In the genomic region with DNA sequence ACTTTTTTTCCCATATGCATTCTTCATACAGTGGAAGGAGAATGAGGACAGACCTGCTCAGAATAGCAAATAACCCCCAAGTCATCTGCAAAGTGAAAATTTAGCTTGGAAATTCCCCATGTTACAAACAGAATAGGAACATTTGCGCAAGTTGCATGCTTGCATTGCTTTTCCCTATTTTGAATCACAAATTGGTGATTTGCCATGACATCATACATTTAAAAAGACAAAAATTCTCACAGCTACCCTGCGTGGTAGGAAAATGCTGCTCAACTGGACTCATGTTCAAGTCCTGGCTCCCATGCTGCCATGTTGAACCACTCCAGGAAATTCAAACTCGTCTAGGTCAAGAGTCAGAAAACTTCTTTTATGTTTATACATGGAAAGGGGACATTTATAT, we compare ENCODE assay signal across 28 cellular contexts.
"Had no signal": no experiment of that assay in that cellular context is flagged by ENCODE, and none has a peak within 500 bp of the region (broad histone marks: within the 10 kb centered on the region; RNA-seq: fewer than 3 reads in every experiment).

No MANE protein-coding gene starts in this region.

- DNase-seq: colonic mucosa; cortex of kidney; dermis blood vessel endothelial cell; dorsolateral prefrontal cortex; effector CD4-positive, alpha-beta T cell; effector CD8-positive, alpha-beta T cell; effector memory CD4-positive, alpha-beta T cell; effector memory CD8-positive, alpha-beta T cell; endodermal cell; erythroblast; esophagus squamous epithelium; foreskin fibroblast; foreskin keratinocyte; foreskin melanocyte; gastrocnemius medialis; glutamatergic neuron; head of caudate nucleus; heart left ventricle; heart right ventricle had no signal

- H3K27ac ChIP-seq: colonic mucosa, coronary artery, dorsolateral prefrontal cortex, epithelial cell of prostate, esophagus muscularis mucosa, esophagus squamous epithelium, foreskin keratinocyte, gastrocnemius medialis, gastroesophageal sphincter, heart left ventricle, heart right ventricle had no signal

- H3K27me3 ChIP-seq: colonic mucosa, foreskin keratinocyte, gastrocnemius medialis, gastroesophageal sphincter had no signal

- H3K4me1 ChIP-seq: colonic mucosa, esophagus muscularis mucosa, esophagus squamous epithelium, foreskin keratinocyte, gastrocnemius medialis, gastroesophageal sphincter, heart left ventricle, heart right ventricle had no signal

- ATAC-seq: effector memory CD8-positive, alpha-beta T cell; esophagus mucosa; foreskin keratinocyte; gastrocnemius medialis; gastroesophageal sphincter; heart left ventricle; heart right ventricle had no signal

- H3K36me3 ChIP-seq: colonic mucosa, esophagus muscularis mucosa, esophagus squamous epithelium, gastrocnemius medialis, gastroesophageal sphincter, heart left ventricle, heart right ventricle had no signal

- H3K4me3 ChIP-seq: colonic mucosa, coronary artery, dorsolateral prefrontal cortex, esophagus muscularis mucosa, esophagus squamous epithelium, gastrocnemius medialis, gastroesophageal sphincter, heart left ventricle, heart right ventricle had no signal

- FAIRE-seq: colon, endometrium, endothelial cell of umbilical vein, frontal cortex had no signal

- H3K9me3 ChIP-seq: colonic mucosa, esophagus squamous epithelium, gastrocnemius medialis had no signal
